Comparison of ENCODE assay signal across 24 cellular contexts in genomic region chr17:77313831-77314230, GRCh38.
DNase-seq lines count a peak whose midpoint lies in the region; ATAC-seq, FAIRE-seq and TF ChIP-seq lines count a peak whose summit lies in the region.
"Had no signal": no experiment of that assay in that cellular context is flagged by ENCODE, and none has a peak within 500 bp of the region (broad histone marks: within the 10 kb centered on the region; RNA-seq: fewer than 3 reads in every experiment).

No MANE protein-coding gene starts in this region.

- H3K4ac ChIP-seq in mesenchymal stem cell (ENCODE audit: low read depth in 1 of 2, low read length in 2 of 2), result peak overlapping the region in 1 of 2 experiments; percentile 2

- peak overlapping the region; percentile 23 to 43 for H3K18ac ChIP-seq in mesenchymal stem cell (ENCODE audit: low read depth in 1 of 2, low read length in 2 of 2)

- H4K91ac ChIP-seq in mesenchymal stem cell (ENCODE audit: low read length), result peak overlapping the region; percentile 23

- no peaks in the 10 kb centered on the region for H3K79me2 ChIP-seq in astrocyte (ENCODE audit: insufficient read depth, low read length)

- no peaks in the 10 kb centered on the region for H3K27me3 Mint-ChIP-seq in Caco-2 (ENCODE audit: insufficient read depth, unreplicated experiment)
- H3K27me3 Mint-ChIP-seq in astrocyte (ENCODE audit: low read depth, unreplicated experiment), result peaks cover 5% of the 10 kb centered on the region
- H3K27me3 Mint-ChIP-seq in T-helper 17 cell, result peaks cover 4% of the 10 kb centered on the region
- H3K27me3 Mint-ChIP-seq: activated CD8-positive, alpha-beta T cell treated with anti-CD3 and anti-CD28 coated beads for 36 hours had no signal

- CTCF ChIA-PET in Caco-2 (lab: Charles Lee), result interaction anchor here (0.7 to 1.2 kb wide), 6 partner anchors 13 to 225 kb away, joined by 3 to 5 read pairs (median 4); no protein-coding TSS in a partner anchor

- no peak for TF ChIP-seq EP300 in stomach (IDR thresholded peaks at IDR 0.05)

- H3K36me3 Mint-ChIP-seq in Caco-2 (ENCODE audit: insufficient read depth, unreplicated experiment) (peaks cover 60% of the 10 kb centered on the region), astrocyte (ENCODE audit: low read depth, unreplicated experiment) (no peaks in the 10 kb centered on the region), T-helper 17 cell (ENCODE audit: low read depth) (no peaks in the 10 kb centered on the region)
- H3K36me3 Mint-ChIP-seq: CD8-positive, alpha-beta memory T cell had no signal

- H3K4me1 Mint-ChIP-seq in Caco-2 (ENCODE audit: low read depth, unreplicated experiment) (peaks cover 46% of the 10 kb centered on the region), astrocyte (ENCODE audit: low read depth, unreplicated experiment) (peaks cover 36% of the 10 kb centered on the region), T-helper 17 cell (peaks cover 11% of the 10 kb centered on the region)

- H3K27ac Mint-ChIP-seq in Caco-2 (ENCODE audit: unreplicated experiment), result peak overlapping the region; percentile 90
- no peak overlapping the region for H3K27ac Mint-ChIP-seq in astrocyte (ENCODE audit: unreplicated experiment)
- no peak overlapping the region for H3K27ac Mint-ChIP-seq in T-helper 17 cell
- H3K27ac Mint-ChIP-seq: activated CD8-positive, alpha-beta T cell treated with anti-CD3 and anti-CD28 coated beads for 36 hours; CD8-positive, alpha-beta memory T cell had no signal

- H2AFZ ChIP-seq in astrocyte (ENCODE audit: low read depth, low read length), result no peak overlapping the region
- H2AFZ ChIP-seq in mesenchymal stem cell (ENCODE audit: low read depth, low read length), result no peak overlapping the region

- FAIRE-seq in astrocyte (lab: Jason Lieb, UNC), result no peak
- FAIRE-seq: endothelial cell of umbilical vein, urothelium cell line had no signal

- H3K9me3 ChIP-seq in Caco-2, result no peaks in the 10 kb centered on the region
- no peaks in the 10 kb centered on the region for H3K9me3 ChIP-seq in astrocyte (ENCODE audit: insufficient read depth, low read depth, low read length)
- no peaks in the 10 kb centered on the region for H3K9me3 ChIP-seq in mesenchymal stem cell (ENCODE audit: control insufficient read depth, low read length)
- H3K9me3 ChIP-seq in stomach, result no peaks in the 10 kb centered on the region
- no peaks in the 10 kb centered on the region for H3K9me3 ChIP-seq in T-helper 17 cell (ENCODE audit: control insufficient read depth, low read length, poor library complexity, severe bottlenecking)
- H3K9me3 ChIP-seq: HAP-1, MG63, neutrophil had no signal

- no peak overlapping the region for H3K23ac ChIP-seq in mesenchymal stem cell (ENCODE audit: low read length in 2 of 2)

- H3K36me3 ChIP-seq in Caco-2 (ENCODE audit: control insufficient read depth, insufficient read depth, low read length) (peaks cover 8% of the 10 kb centered on the region), astrocyte (ENCODE audit: insufficient read depth, low read length) (no peaks in the 10 kb centered on the region), mesenchymal stem cell (ENCODE audit: control insufficient read depth in 1 of 2, insufficient read depth in 2 of 2, low read depth in 1 of 2, low read length in 2 of 2) (peaks cover 0 to 37% of the 10 kb centered on the region in 2 experiments), stomach (peaks cover 0 to 22% (median 7%) of the 10 kb centered on the region in 4 donors)
- H3K36me3 ChIP-seq: HAP-1, neutrophil had no signal

- DNase-seq in Caco-2 (no peak), astrocyte (ENCODE audit: low read depth) (no peak), mesenchymal stem cell (no peak), stomach (no peak), T-helper 17 cell (no peak), mesenteric fat pad (ENCODE audit: low spot score) (no peak), SHP77 treated with DMSO at 0.1 percent for 48 hours (lab: John Stamatoyannopoulos, UW) (no peak)
- DNase-seq: activated CD4-positive, CD25-positive, alpha-beta regulatory T cell; activated CD8-positive, alpha-beta T cell treated with anti-CD3 and anti-CD28 coated beads for 36 hours; activated gamma-delta T cell treated with Interleukin-2 at 50 U/mL for 16 hours; CD8-positive, alpha-beta memory T cell; GF-D8; NCI-H146; NCI-H510A; retina; RPMI8226; stimulated activated CD4-positive, alpha-beta T cell treated with anti-CD3 and anti-CD28 coated beads, Interleukin-15, amount 100 ng/mL, for 24 hours; T-helper 9 cell had no signal

- no TSS peak for BruUV-seq in Caco-2 (replicated peaks; lab: Mats Ljungman, UMichigan)

- H3K4me3 Mint-ChIP-seq in Caco-2 (ENCODE audit: unreplicated experiment) (no peak overlapping the region), astrocyte (ENCODE audit: unreplicated experiment) (no peak overlapping the region), T-helper 17 cell (no peak overlapping the region)
- H3K4me3 Mint-ChIP-seq: activated CD8-positive, alpha-beta T cell treated with anti-CD3 and anti-CD28 coated beads for 36 hours; CD8-positive, alpha-beta memory T cell had no signal

- H2AK5ac ChIP-seq in mesenchymal stem cell (ENCODE audit: low read length, severe bottlenecking), result peak overlapping the region; percentile 7

- H3K9ac ChIP-seq in astrocyte (ENCODE audit: low read length) (peak overlapping the region; percentile 20), mesenchymal stem cell (ENCODE audit: low read length) (peak overlapping the region; percentile 77)

- H3K79me1 ChIP-seq in mesenchymal stem cell (replicated peaks; ENCODE audit: low read length, poor library complexity, severe bottlenecking), result peaks cover 19% of the 10 kb centered on the region

- no peak overlapping the region for H2BK5ac ChIP-seq in mesenchymal stem cell (ENCODE audit: low read depth, low read length, poor library complexity, severe bottlenecking)

- H3K27ac ChIP-seq in astrocyte (ENCODE audit: low read depth, low read length) (no peak overlapping the region), mesenchymal stem cell (ENCODE audit: low read length, poor library complexity, severe bottlenecking) (peak overlapping the region; percentile 87), stomach (peak overlapping the region in 4 of 5 donors; percentile 33 to 64 (median 50))

- WGBS in mesenchymal stem cell, result 95% methylated on average over 7 of the region's 7 CpGs
- 82 to 86% (median 84%) methylated on average over 7 of the region's 7 CpGs for WGBS in stomach, 5 donors

- H4K20me1 ChIP-seq in astrocyte (ENCODE audit: insufficient read depth, low read length), result no peaks in the 10 kb centered on the region

- POLR2A ChIA-PET in Caco-2 (lab: Charles Lee), result no interaction called here

- H2BK15ac ChIP-seq in mesenchymal stem cell (ENCODE audit: low read depth, poor library complexity, severe bottlenecking), result no peak overlapping the region

- H2BK120ac ChIP-seq in mesenchymal stem cell (ENCODE audit: low read depth, low read length), result peak overlapping the region; percentile 12

- H3K27me3 ChIP-seq in Caco-2 (replicated peaks; ENCODE audit: control insufficient read depth, insufficient read depth, low read length) (no peaks in the 10 kb centered on the region), astrocyte (ENCODE audit: insufficient read depth, low read length) (no peaks in the 10 kb centered on the region), mesenchymal stem cell (ENCODE audit: control insufficient read depth in 1 of 2, insufficient read depth in 1 of 2, low read length in 2 of 2) (no peaks in the 10 kb centered on the region), stomach (no peaks in the 10 kb centered on the region)
- H3K27me3 ChIP-seq: MG63, neutrophil had no signal

- no peak for TF ChIP-seq POLR2A in stomach (IDR thresholded peaks at IDR 0.05)

- H4K8ac ChIP-seq in mesenchymal stem cell (ENCODE audit: low read length), result no peak overlapping the region

- H3K4me3 ChIP-seq in Caco-2 (ENCODE audit: low read depth, low read length), result no peak overlapping the region
- H3K4me3 ChIP-seq in astrocyte (ENCODE audit: insufficient read depth, low read depth, low read length), result no peak overlapping the region
- no peak overlapping the region for H3K4me3 ChIP-seq in mesenchymal stem cell (ENCODE audit: insufficient read depth in 1 of 2, low read depth in 1 of 2, low read length in 2 of 2)
- no peak overlapping the region for H3K4me3 ChIP-seq in stomach
- H3K4me3 ChIP-seq: HAP-1, MG63 had no signal

- ATAC-seq in T-helper 17 cell (no peak), HG02763 (IDR thresholded peaks at IDR 0.05; ENCODE audit: unreplicated experiment) (no peak)
- ATAC-seq: activated CD8-positive, alpha-beta T cell treated with anti-CD3 and anti-CD28 coated beads for 36 hours had no signal

- no peak for TF ChIP-seq CTCF in Caco-2 (IDR thresholded peaks at IDR 0.05; ENCODE audit: insufficient read depth in 1 of 2, low read depth in 1 of 2, low read length in 1 of 2, severe bottlenecking in 1 of 2, unreplicated experiment in 1 of 2)
- TF ChIP-seq CTCF in astrocyte (IDR thresholded peaks at IDR 0.05; ENCODE audit: insufficient read depth, low read depth, low read length), result no peak
- no peak for TF ChIP-seq CTCF in stomach (IDR thresholded peaks at IDR 0.05)

- intact Hi-C loops in Caco-2 (cut with micrococcal nuclease; ENCODE audit: unreplicated experiment) (no loop called here), stomach (cut with DNase I; ENCODE audit: low total_unique reads) (no loop called here)

- H3K9me3 Mint-ChIP-seq in Caco-2 (ENCODE audit: unreplicated experiment) (no peaks in the 10 kb centered on the region), astrocyte (ENCODE audit: unreplicated experiment) (no peaks in the 10 kb centered on the region)
- H3K9me3 Mint-ChIP-seq: activated CD8-positive, alpha-beta T cell treated with anti-CD3 and anti-CD28 coated beads for 36 hours; CD8-positive, alpha-beta memory T cell had no signal

- H3K4me1 ChIP-seq in Caco-2, result peaks cover 54% of the 10 kb centered on the region
- H3K4me1 ChIP-seq in astrocyte (ENCODE audit: insufficient read depth, low read length), result peaks cover 44% of the 10 kb centered on the region
- H3K4me1 ChIP-seq in mesenchymal stem cell (ENCODE audit: control insufficient read depth, insufficient read depth, low read depth, low read length), result peaks cover 57% of the 10 kb centered on the region
- peaks cover 24 to 59% (median 37%) of the 10 kb centered on the region in 4 donors for H3K4me1 ChIP-seq in stomach

- H3K14ac ChIP-seq in mesenchymal stem cell (ENCODE audit: low read length in 2 of 2), result no peak overlapping the region

- H3K4me2 ChIP-seq in astrocyte (ENCODE audit: low read length) (peak overlapping the region; percentile 32), mesenchymal stem cell (ENCODE audit: low read length, poor library complexity, severe bottlenecking) (no peak overlapping the region)

- H2BK12ac ChIP-seq in mesenchymal stem cell (ENCODE audit: low read length in 2 of 2), result peak overlapping the region in 1 of 2 experiments; percentile 4
